In the genomic region with DNA sequence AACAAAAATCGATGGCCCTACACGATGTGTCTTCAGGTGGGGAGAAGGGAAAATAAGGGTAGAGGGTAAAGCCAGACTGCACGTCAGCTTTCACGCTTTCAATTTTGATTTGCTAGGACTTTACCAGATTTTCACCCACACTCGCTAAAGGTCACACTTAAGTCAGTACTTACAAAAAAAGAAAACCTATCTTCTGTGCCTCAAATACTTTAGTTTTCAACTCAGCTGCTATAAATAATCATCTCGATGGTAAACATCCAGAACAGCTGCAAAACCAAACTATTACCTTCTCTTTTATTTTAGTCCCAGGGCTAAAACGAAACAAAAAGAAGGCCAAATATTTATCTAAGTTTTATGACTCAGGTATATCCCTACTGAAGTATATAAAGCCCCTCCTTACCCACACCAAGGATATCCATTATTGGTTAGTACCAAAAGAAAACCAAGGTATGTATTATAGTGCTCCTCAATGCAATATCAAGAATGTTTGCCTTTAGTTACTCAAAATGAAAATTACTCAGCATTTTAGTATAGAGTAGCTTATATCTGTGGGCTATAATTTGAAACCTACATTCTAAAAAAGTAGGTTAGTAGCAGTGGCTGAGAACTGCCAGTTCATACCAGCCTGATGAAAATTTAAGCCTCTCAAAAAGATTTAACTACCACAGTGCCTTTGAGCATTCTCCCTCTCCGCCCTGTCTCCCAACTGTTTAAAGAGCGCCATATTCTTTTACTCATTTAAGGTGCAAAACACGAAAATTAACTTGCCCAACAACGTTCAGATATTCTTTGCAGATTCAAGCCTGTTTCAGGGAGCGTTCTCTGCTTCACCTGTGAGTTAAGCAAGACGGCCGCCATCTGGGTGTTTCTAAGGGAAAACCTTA, we compare ENCODE assay signal across 1 cellular context.
TF ChIP-seq lines count a peak whose summit lies in the region.

No MANE protein-coding gene starts in this region.

TF ChIP-seq in HCT116, 20 proteins besides CTCF, POLR2A, EP300 and RAD21 (continued from another document):
- TF ChIP-seq, protein P1, sequence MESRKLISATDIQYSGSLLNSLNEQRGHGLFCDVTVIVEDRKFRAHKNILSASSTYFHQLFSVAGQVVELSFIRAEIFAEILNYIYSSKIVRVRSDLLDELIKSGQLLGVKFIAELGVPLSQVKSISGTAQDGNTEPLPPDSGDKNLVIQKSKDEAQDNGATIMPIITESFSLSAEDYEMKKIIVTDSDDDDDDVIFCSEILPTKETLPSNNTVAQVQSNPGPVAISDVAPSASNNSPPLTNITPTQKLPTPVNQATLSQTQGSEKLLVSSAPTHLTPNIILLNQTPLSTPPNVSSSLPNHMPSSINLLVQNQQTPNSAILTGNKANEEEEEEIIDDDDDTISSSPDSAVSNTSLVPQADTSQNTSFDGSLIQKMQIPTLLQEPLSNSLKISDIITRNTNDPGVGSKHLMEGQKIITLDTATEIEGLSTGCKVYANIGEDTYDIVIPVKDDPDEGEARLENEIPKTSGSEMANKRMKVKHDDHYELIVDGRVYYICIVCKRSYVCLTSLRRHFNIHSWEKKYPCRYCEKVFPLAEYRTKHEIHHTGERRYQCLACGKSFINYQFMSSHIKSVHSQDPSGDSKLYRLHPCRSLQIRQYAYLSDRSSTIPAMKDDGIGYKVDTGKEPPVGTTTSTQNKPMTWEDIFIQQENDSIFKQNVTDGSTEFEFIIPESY (IDR thresholded peaks at IDR 0.05; ENCODE audit: extremely low read depth, insufficient replicate concordance, low read length) = no peak
- TF ChIP-seq ZFX (IDR thresholded peaks at IDR 0.05) = no peak
- no peak for TF ChIP-seq CBX3 (IDR thresholded peaks at IDR 0.05; ENCODE audit: low read depth)
- no peak for TF ChIP-seq EZH2 (IDR thresholded peaks at IDR 0.05)
- TF ChIP-seq ELF1 (IDR thresholded peaks at IDR 0.05; ENCODE audit: borderline replicate concordance, low read depth) = no peak
- no peak for TF ChIP-seq POLR2AphosphoS5 (IDR thresholded peaks at IDR 0.05; ENCODE audit: low read depth, low read length)
- TF ChIP-seq EGR1 (IDR thresholded peaks at IDR 0.05; ENCODE audit: low read depth) = no peak
- no peak for TF ChIP-seq EZH2phosphoT487 (IDR thresholded peaks at IDR 0.05; ENCODE audit: borderline replicate concordance)
- no peak for TF ChIP-seq SRF (IDR thresholded peaks at IDR 0.05; ENCODE audit: low read depth)
- TF ChIP-seq, protein P2, sequence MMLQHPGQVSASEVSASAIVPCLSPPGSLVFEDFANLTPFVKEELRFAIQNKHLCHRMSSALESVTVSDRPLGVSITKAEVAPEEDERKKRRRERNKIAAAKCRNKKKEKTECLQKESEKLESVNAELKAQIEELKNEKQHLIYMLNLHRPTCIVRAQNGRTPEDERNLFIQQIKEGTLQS (IDR thresholded peaks at IDR 0.05) = no peak
- TF ChIP-seq JUND (IDR thresholded peaks at IDR 0.05) = no peak
- TF ChIP-seq ZNF274 (IDR thresholded peaks at IDR 0.05; ENCODE audit: low read depth, low read length) = no peak
- TF ChIP-seq, protein P3, sequence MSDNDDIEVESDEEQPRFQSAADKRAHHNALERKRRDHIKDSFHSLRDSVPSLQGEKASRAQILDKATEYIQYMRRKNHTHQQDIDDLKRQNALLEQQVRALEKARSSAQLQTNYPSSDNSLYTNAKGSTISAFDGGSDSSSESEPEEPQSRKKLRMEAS (IDR thresholded peaks at IDR 0.05) = no peak
